Comparison of ENCODE assay signal across 3 cellular contexts in genomic region chr7:55202150-55202913, GRCh38.
TF ChIP-seq lines count a peak whose summit lies in the region.

No MANE protein-coding gene starts in this region.

TF ChIP-seq in A549, 52 proteins besides CTCF, POLR2A, EP300 and RAD21:
- TF ChIP-seq NPAS2 (CRISPR knock-in tag; IDR thresholded peaks at IDR 0.05; ENCODE audit: borderline replicate concordance) (no peak), EHF (CRISPR knock-in tag; IDR thresholded peaks at IDR 0.05) (no peak), CEBPB (IDR thresholded peaks at IDR 0.05) (no peak), FOXS1 (CRISPR knock-in tag; IDR thresholded peaks at IDR 0.05) (no peak), TP53 (CRISPR knock-in tag; IDR thresholded peaks at IDR 0.05) (no peak), MYC (IDR thresholded peaks at IDR 0.05; ENCODE audit: borderline replicate concordance, low read length) (no peak), EHMT2 (IDR thresholded peaks at IDR 0.05; ENCODE audit: low read depth) (no peak), GATA3 (IDR thresholded peaks at IDR 0.05; ENCODE audit: borderline replicate concordance) (no peak), NFE2L2 (conservative IDR thresholded peaks at IDR 0.05; ENCODE audit: low read length) (no peak), HOXA7 (CRISPR knock-in tag; IDR thresholded peaks at IDR 0.05) (no peak), ZC3H11A (IDR thresholded peaks at IDR 0.05) (no peak), FOSL2 (IDR thresholded peaks at IDR 0.05) (no peak), FOSL2 (CRISPR knock-in tag; IDR thresholded peaks at IDR 0.05) (no peak), RCOR1 (IDR thresholded peaks at IDR 0.05; ENCODE audit: low read depth, low read length) (no peak), HDAC2 (IDR thresholded peaks at IDR 0.05) (no peak), RARB (CRISPR knock-in tag; IDR thresholded peaks at IDR 0.05) (no peak), HES2 (IDR thresholded peaks at IDR 0.05) (no peak), PBX3 (IDR thresholded peaks at IDR 0.05) (no peak), HOXB5 (CRISPR knock-in tag; IDR thresholded peaks at IDR 0.05) (no peak), CBX8 (IDR thresholded peaks at IDR 0.05) (no peak), USF2 (IDR thresholded peaks at IDR 0.05) (no peak)

TF ChIP-seq in IMR-90, 13 proteins besides CTCF, POLR2A, EP300 and RAD21:
- TF ChIP-seq RFX5 (IDR thresholded peaks at IDR 0.05; ENCODE audit: low read depth, low read length), result no peak
- TF ChIP-seq ELK1 (IDR thresholded peaks at IDR 0.05; ENCODE audit: borderline replicate concordance, low read depth, low read length), result no peak

TF ChIP-seq in H1, 55 proteins besides CTCF, POLR2A, EP300 and RAD21:
- TF ChIP-seq CBX5 (IDR thresholded peaks at IDR 0.05; ENCODE audit: low read depth, low read length) (no peak), SIN3A (conservative IDR thresholded peaks at IDR 0.05 in 1 of 2, IDR thresholded peaks at IDR 0.05 in 1 of 2; ENCODE audit: low read depth in 1 of 2, low read length in 2 of 2) (no peak), TAF7 (optimal IDR thresholded peaks at IDR 0.05; ENCODE audit: borderline replicate concordance, low read depth, low read length) (no peak), BACH1 (IDR thresholded peaks at IDR 0.05; ENCODE audit: low read length) (no peak), HDAC2 (IDR thresholded peaks at IDR 0.05; ENCODE audit: borderline replicate concordance in 1 of 2, low read depth in 2 of 2, low read length in 2 of 2) (no peak), YY1 (IDR thresholded peaks at IDR 0.05; ENCODE audit: low read depth, low read length) (no peak), RNF2 (IDR thresholded peaks at IDR 0.05; ENCODE audit: borderline replicate concordance, low read depth, low read length, missing control alignments, poor library complexity, severe bottlenecking) (no peak), EZH2 (IDR thresholded peaks at IDR 0.05; ENCODE audit: low read depth, low read length, severe bottlenecking) (no peak), MAX (IDR thresholded peaks at IDR 0.05) (no peak), CTBP2 (IDR thresholded peaks at IDR 0.05; ENCODE audit: borderline replicate concordance, insufficient read depth, insufficient read length, low read length) (no peak), ZNF274 (IDR thresholded peaks at IDR 0.05; ENCODE audit: borderline replicate concordance, extremely low read depth, low read length) (no peak), JUND (IDR thresholded peaks at IDR 0.05; ENCODE audit: low read length) (no peak), KDM4A (IDR thresholded peaks at IDR 0.05; ENCODE audit: low read depth, low read length, severe bottlenecking) (no peak), PHF8 (conservative IDR thresholded peaks at IDR 0.05; ENCODE audit: low read depth, low read length) (no peak), CBX8 (IDR thresholded peaks at IDR 0.05; ENCODE audit: borderline replicate concordance, low read depth, low read length) (no peak), EGR1 (IDR thresholded peaks at IDR 0.05; ENCODE audit: borderline replicate concordance, low read depth, low read length) (no peak), RXRA (IDR thresholded peaks at IDR 0.05; ENCODE audit: insufficient read depth, low read depth, low read length) (no peak)
TF ChIP-seq in H1: peak in this region for 0.
